35 cellular contexts compared by ENCODE assay signal in genomic region chr12:130330685-130331084, GRCh38. TPM values are rescaled to one million over a fixed set of nuclear protein-coding genes. Genes with fewer than 3 reads are reported as not detected.
"Had no signal": no experiment of that assay in that cellular context is flagged by ENCODE, and none has a peak within 500 bp of the region (broad histone marks: within the 10 kb centered on the region; RNA-seq: fewer than 3 reads in every experiment).

No MANE protein-coding gene starts in this region.

- H3K36me3 ChIP-seq: neural progenitor cell, ovary, spleen, suprapubic skin, tibial artery, transverse colon, upper lobe of right lung, uterus had no signal

- H2AFZ ChIP-seq: neural progenitor cell, parathyroid adenoma had no signal

- H3K4me1 Mint-ChIP-seq: natural killer cell; nephron; stimulated activated naive CD8-positive, alpha-beta T cell treated with anti-CD3 and anti-CD28 coated beads, Interleukin-15, amount 100 ng/mL, for 72 hours had no signal

- H3K4me2 ChIP-seq: neural progenitor cell, smooth muscle cell had no signal

- H3K27ac ChIP-seq: neural progenitor cell, ovary, parathyroid adenoma, psoas muscle, skin epidermis, spleen, suprapubic skin, testis, tibial artery, transverse colon, upper lobe of right lung, uterus had no signal

- H3K4me3 ChIP-seq: neural progenitor cell, ovary, psoas muscle, skin epidermis, smooth muscle cell, spleen, suprapubic skin, testis, tibial artery, transverse colon, upper lobe of right lung, uterus had no signal

- H3K27me3 ChIP-seq: ovary, testis, uterus had no signal

- H3K79me2 ChIP-seq: parathyroid adenoma had no signal

- H3K4me1 ChIP-seq: neural progenitor cell, parathyroid adenoma, psoas muscle, suprapubic skin, testis, tibial artery, transverse colon, upper lobe of right lung, uterus had no signal

- H3K4me3 Mint-ChIP-seq: naive thymus-derived CD4-positive, alpha-beta T cell; natural killer cell; nephron; neural progenitor cell; stimulated activated naive CD8-positive, alpha-beta T cell treated with anti-CD3 and anti-CD28 coated beads, Interleukin-15, amount 100 ng/mL, for 72 hours; type B pancreatic cell had no signal

- H3K27ac Mint-ChIP-seq: naive thymus-derived CD4-positive, alpha-beta T cell; natural killer cell; nephron; neural progenitor cell; progenitor cell of endocrine pancreas; stimulated activated naive CD8-positive, alpha-beta T cell treated with anti-CD3 and anti-CD28 coated beads, Interleukin-15, amount 100 ng/mL, for 72 hours; type B pancreatic cell had no signal

- H3K36me3 Mint-ChIP-seq: naive thymus-derived CD4-positive, alpha-beta T cell; natural killer cell; neural progenitor cell; type B pancreatic cell had no signal

- ATAC-seq: psoas muscle; right cardiac atrium; sciatic nerve; stimulated activated naive CD8-positive, alpha-beta T cell treated with anti-CD3 and anti-CD28 coated beads, Interleukin-15, amount 100 ng/mL, for 72 hours; stimulated activated naive CD8-positive, alpha-beta T cell treated with anti-CD3 and anti-CD28 coated beads, Interleukin-15, Interleukin-2, amounts not matched to agents 100 U/mL and 50 U/mL, for 24 hours; upper lobe of right lung had no signal

- H3K9me3 Mint-ChIP-seq: naive thymus-derived CD4-positive, alpha-beta T cell; natural killer cell; stimulated activated naive CD8-positive, alpha-beta T cell treated with anti-CD3 and anti-CD28 coated beads, Interleukin-15, amount 100 ng/mL, for 72 hours; type B pancreatic cell had no signal

- DNase-seq: naive thymus-derived CD4-positive, alpha-beta T cell; natural killer cell; occipital lobe; ovary; posterior cingulate gyrus; psoas muscle; right cardiac atrium; spleen; stimulated activated CD4-positive, alpha-beta T cell treated with anti-CD3 and anti-CD28 coated beads, Interleukin-12 subunit alpha, Interleukin-12 subunit beta, amount 100 ng/mL, for 4 hours; stimulated activated CD4-positive, alpha-beta T cell treated with anti-CD3 and anti-CD28 coated beads, Interleukin-1b, Interleukin-23, amount 100 ng/mL, for 48 hours; stimulated activated CD4-positive, alpha-beta T cell treated with anti-CD3 and anti-CD28 coated beads, Interleukin-4, amount 100 ng/mL, for 1 hour; stimulated activated CD4-positive, alpha-beta T cell treated with anti-CD3 and anti-CD28 coated beads, Interleukin-4, amount 100 ng/mL, for 4 hours; stimulated activated CD8-positive, alpha-beta memory T cell treated with anti-CD3 and anti-CD28 coated beads, Interleukin-4, amount 100 ng/mL, for 48 hours; stimulated activated naive CD4-positive, alpha-beta T cell; stimulated activated naive CD8-positive, alpha-beta T cell treated with anti-CD3 and anti-CD28 coated beads, Interleukin-15, amount 100 ng/mL, for 72 hours; stimulated activated naive CD8-positive, alpha-beta T cell treated with anti-CD3 and anti-CD28 coated beads, Interleukin-15, Interleukin-2, amounts not matched to agents 100 U/mL and 50 U/mL, for 24 hours; substantia nigra; testis; tibial artery; transverse colon; upper lobe of right lung; uterus had no signal

- H3K9ac ChIP-seq: neural progenitor cell, parathyroid adenoma had no signal

- H3K9me3 ChIP-seq: ovary, psoas muscle, spleen, suprapubic skin, testis, tibial artery, transverse colon, upper lobe of right lung, uterus had no signal

RNA-seq across cellular contexts. Expression of gene PIWIL1, which starts 7.0 kb away (rescaled TPM):
- total RNA-seq: naive thymus-derived CD4-positive, alpha-beta T cell; natural killer cell; occipital lobe; osteoblast; progenitor cell of endocrine pancreas; psoas muscle; renal cortical epithelial cell; right cardiac atrium; sciatic nerve; smooth muscle cell; suprapubic skin; upper lobe of right lung had no signal
- polyA plus RNA-seq: naive thymus-derived CD4-positive, alpha-beta T cell; neural cell; psoas muscle; right cardiac atrium; smooth muscle cell; urinary bladder had no signal
